In genomic region chr1:1788646-1789431, GRCh38 we compare ENCODE assay signal across 8 cellular contexts. TPM values are rescaled to one million over a fixed set of nuclear protein-coding genes. Genes with fewer than 3 reads are reported as not detected.
A peak's percentile ranks its signal among the peaks of the same experiment; 100 is the strongest.
DNase-seq lines count a peak whose midpoint lies in the region; ATAC-seq and TF ChIP-seq lines count a peak whose summit lies in the region.

No MANE protein-coding gene starts in this region.

- H3K27ac ChIP-seq in cingulate gyrus (ENCODE audit: low read depth, low read length) = peak overlapping the region; percentile 88

- no peaks in the 10 kb centered on the region for H3K27me3 Mint-ChIP-seq in neural crest cell (ENCODE audit: low read depth)

- peaks cover 23% of the 10 kb centered on the region for H3K36me3 Mint-ChIP-seq in neural crest cell (ENCODE audit: low read depth)

- H3K4me1 Mint-ChIP-seq in neural crest cell = peaks cover 5% of the 10 kb centered on the region

- peak overlapping the region; percentile 42 for H3K4me3 Mint-ChIP-seq in neural crest cell

- H3K27ac Mint-ChIP-seq in neural crest cell (ENCODE audit: unreplicated experiment) = no peak overlapping the region

- TF ChIP-seq CTCF in neural crest cell (conservative IDR thresholded peaks at IDR 0.05) = peak; percentile 47

- no peak for ATAC-seq in GM18519 (IDR thresholded peaks at IDR 0.05; ENCODE audit: low FRiP score, unreplicated experiment)
- ATAC-seq in HG03571 (IDR thresholded peaks at IDR 0.05; ENCODE audit: unreplicated experiment) = no peak

- DNase-seq in DMS53 (lab: John Stamatoyannopoulos, UW) (peak; percentile 59), DMS53 treated with DMSO at 0.1 percent for 48 hours (lab: John Stamatoyannopoulos, UW; ENCODE audit: unreplicated experiment) (no peak), Kasumi-1 (lab: John Stamatoyannopoulos, UW) (peak; percentile 15), neural crest cell (ENCODE audit: low read depth, low spot score) (no peak), NCI-H2107 treated with DMSO at 0.1 percent for 48 hours (lab: John Stamatoyannopoulos, UW; ENCODE audit: unreplicated experiment) (no peak)

- no peaks in the 10 kb centered on the region for H3K9me3 Mint-ChIP-seq in neural crest cell

RNA-seq across cellular contexts. Expression of gene NADK, which starts 10.6 kb away (rescaled TPM):
- 88.4 and 91.9 TPM in 2 replicates for total RNA-seq in neural crest cell

Comparison
In these comparisons a context has a peak if more than half of its experiments do, and no peak if none do; other contexts are left out.
1. DNase-seq: peak in DMS53 (single experiment) and Kasumi-1 (2 of 2); none in DMS53 treated with DMSO at 0.1 percent for 48 hours (single experiment), neural crest cell (single experiment) and NCI-H2107 treated with DMSO at 0.1 percent for 48 hours (single experiment).